ENCODE assay signal across 8 cellular contexts in genomic region chr19:56403764-56404704, GRCh38. TPM values are rescaled to one million over a fixed set of nuclear protein-coding genes. Genes with fewer than 3 reads are reported as not detected.
A peak's percentile ranks its signal among the peaks of the same experiment; 100 is the strongest.
DNase-seq lines count a peak whose midpoint lies in the region; ATAC-seq, FAIRE-seq and TF ChIP-seq lines count a peak whose summit lies in the region.

ZNF583 (plus strand) TSS chr19:56404332; CDS start chr19:56407115, 2,783 bp downstream.

- H3K4me3 ChIP-seq in A549 (peak within 1 kb of the TSS; percentile 65), kidney (ENCODE audit: low read length in 2 of 2) (peak within 1 kb of the TSS; percentile 96 to 99)

- DNase-seq in A549 (ENCODE audit: low read depth in 1 of 2, low spot score in 1 of 2): peak; percentile 85 to 92
- peak; percentile 99 for DNase-seq in NCI-H2227 treated with DMSO at 0.1 percent for 48 hours (lab: John Stamatoyannopoulos, UW)
- DNase-seq in activated CD4-positive, alpha-beta T cell treated with anti-CD3 and anti-CD28 coated beads for 1 hour: peak; percentile 86
- peak; percentile 95 for DNase-seq in cerebellum (ENCODE audit: low spot score)
- DNase-seq in kidney: peak; percentile 98
- peak; percentile 75 to 88 (median 84) for DNase-seq in stimulated activated CD4-positive, alpha-beta T cell treated with anti-CD3 and anti-CD28 coated beads, Interleukin-12 subunit alpha, Interleukin-12 subunit beta, amount 100 ng/mL, for 48 hours (ENCODE audit: low read depth in 2 of 3, low spot score in 1 of 3)

- TF ChIP-seq RAD21 in A549 (conservative IDR thresholded peaks at IDR 0.05 in 1 of 2, IDR thresholded peaks at IDR 0.05 in 1 of 2): no peak

- peak within 1 kb of the TSS; percentile 90 to 94 for H3K27ac ChIP-seq in A549
- peak within 1 kb of the TSS; percentile 96 to 97 for H3K27ac ChIP-seq in kidney (ENCODE audit: low read depth in 2 of 2, low read length in 2 of 2)

- no peaks in the 10 kb centered on the region for H3K4me1 ChIP-seq in A549
- H3K4me1 ChIP-seq in kidney (ENCODE audit: control insufficient read depth in 1 of 2, insufficient read depth in 1 of 2, low read depth in 1 of 2, low read length in 2 of 2): peaks cover 13 to 20% of the 10 kb centered on the region in 2 donors

- no peak for TF ChIP-seq CTCF in A549 (IDR thresholded peaks at IDR 0.05)
- TF ChIP-seq CTCF in kidney (IDR thresholded peaks at IDR 0.05; ENCODE audit: borderline replicate concordance, extremely low read depth, insufficient read depth): no peak

- POLR2A ChIA-PET in A549 (lab: Yijun Ruan, JAX): no interaction called here

- ATAC-seq in A549: peak; percentile 91 to 98
- peak; percentile 74 for ATAC-seq in GM18861 (IDR thresholded peaks at IDR 0.05; ENCODE audit: unreplicated experiment)
- peak; percentile 89 for ATAC-seq in HG03097 (IDR thresholded peaks at IDR 0.05; ENCODE audit: low FRiP score, unreplicated experiment)

- CTCF ChIA-PET in A549 (lab: Yijun Ruan, JAX): interaction anchor here (1.5 to 3.5 kb wide), 2 partner anchors 11 to 12 kb away, joined by 6 to 18 read pairs; partner anchors contain the start of gene ZNF582

- H3K9me3 ChIP-seq in A549: peaks cover 90% of the 10 kb centered on the region
- H3K9me3 ChIP-seq in kidney (ENCODE audit: control insufficient read depth in 1 of 2, low read length in 2 of 2): peaks cover 13 to 22% of the 10 kb centered on the region in 2 donors

- intact Hi-C loops in kidney (cut with DNase I): no loop called here

- FAIRE-seq in A549 (lab: Jason Lieb, UNC) (no peak), kidney (lab: Jason Lieb, UNC) (no peak)

- peaks cover 9 to 24% of the 10 kb centered on the region in 2 donors for H3K36me3 ChIP-seq in kidney (ENCODE audit: control insufficient read depth in 1 of 2, insufficient read depth in 2 of 2, low read length in 2 of 2)

- WGBS in A549 (ENCODE audit: missing lambda C conversion rate): 9% methylated on average over 51 of the region's 70 CpGs

- peak; percentile 45 for TF ChIP-seq POLR2A in A549 (IDR thresholded peaks at IDR 0.05; ENCODE audit: low read length)

- H3K9ac ChIP-seq in kidney (ENCODE audit: low read length in 2 of 2): peak within 1 kb of the TSS; percentile 77 to 87

- peak within 1 kb of the TSS; percentile 70 for H3K4me2 ChIP-seq in A549

- TF ChIP-seq EP300 in A549 (IDR thresholded peaks at IDR 0.05): no peak

TF ChIP-seq in A549, 52 proteins besides CTCF, POLR2A, EP300 and RAD21:
- peak; percentile 86 for TF ChIP-seq MAX (IDR thresholded peaks at IDR 0.05)
- TF ChIP-seq PHF8 (IDR thresholded peaks at IDR 0.05; ENCODE audit: borderline replicate concordance, low read depth): peak; percentile 38; the same call in 1 of the 2 replicates
- no peak; the same call in 1 of the 2 replicates for TF ChIP-seq MYC (IDR thresholded peaks at IDR 0.05; ENCODE audit: borderline replicate concordance, low read length)
- no peak for TF ChIP-seq PBX3 (IDR thresholded peaks at IDR 0.05)
- TF ChIP-seq E2F6 (IDR thresholded peaks at IDR 0.05; ENCODE audit: borderline replicate concordance, low read depth): peak; percentile 55
- no peak for TF ChIP-seq CHD2 (IDR thresholded peaks at IDR 0.05; ENCODE audit: low read length, partially characterized antibody)
- TF ChIP-seq RARB (CRISPR knock-in tag; IDR thresholded peaks at IDR 0.05): no peak
- TF ChIP-seq RFX5 (IDR thresholded peaks at IDR 0.05): no peak
- TF ChIP-seq HOXB5 (CRISPR knock-in tag; IDR thresholded peaks at IDR 0.05): 0 out of 2 replicates have a peak, but pooled peaks have one; percentile 53
- TF ChIP-seq JUN (IDR thresholded peaks at IDR 0.05): peak in 1 of 2 experiments; percentile 36; a peak in 2 of 5 replicates
- TF ChIP-seq GATA3 (IDR thresholded peaks at IDR 0.05; ENCODE audit: borderline replicate concordance): no peak

RNA-seq across cellular contexts. Expression of gene ZNF583, which starts in this region (rescaled TPM):
- polyA plus RNA-seq in A549 (2011; rRNA removed) (3.4 and 4.8 TPM in 2 replicates), A549 (2017; fragmentation: RNase III; extraction: RNeasy Plus Mini Kit Qiagen cat#74134 plus additional on column Dnase treatment) (2.9 to 4.2 TPM (median 3.4 TPM) in 3 replicates), kidney (ENCODE audit: insufficient read depth, low read depth, low replicate concordance) (2.5 TPM)
- polyA plus RNA-seq in A549 (2012; cell fraction: cytosol; rRNA removed): 0.66 and 0.70 TPM in 2 replicates
- 0.26 and 0.40 TPM in 2 replicates for polyA plus RNA-seq in A549 (2012; cell fraction: nucleus; rRNA removed)
- polyA minus RNA-seq in A549 (2011; rRNA and poly(A)+ RNA removed): 1.8 and 2.9 TPM in 2 replicates
- total RNA-seq in cerebellum (34.0 TPM), kidney (7.2 TPM)

Comparison
In these comparisons a context has a peak if more than half of its experiments do, and no peak if none do; other contexts are left out.
1. Peak in every context shown above with its lines: DNase-seq, ATAC-seq, H3K4me3 ChIP-seq and H3K27ac ChIP-seq.